In the genomic region with DNA sequence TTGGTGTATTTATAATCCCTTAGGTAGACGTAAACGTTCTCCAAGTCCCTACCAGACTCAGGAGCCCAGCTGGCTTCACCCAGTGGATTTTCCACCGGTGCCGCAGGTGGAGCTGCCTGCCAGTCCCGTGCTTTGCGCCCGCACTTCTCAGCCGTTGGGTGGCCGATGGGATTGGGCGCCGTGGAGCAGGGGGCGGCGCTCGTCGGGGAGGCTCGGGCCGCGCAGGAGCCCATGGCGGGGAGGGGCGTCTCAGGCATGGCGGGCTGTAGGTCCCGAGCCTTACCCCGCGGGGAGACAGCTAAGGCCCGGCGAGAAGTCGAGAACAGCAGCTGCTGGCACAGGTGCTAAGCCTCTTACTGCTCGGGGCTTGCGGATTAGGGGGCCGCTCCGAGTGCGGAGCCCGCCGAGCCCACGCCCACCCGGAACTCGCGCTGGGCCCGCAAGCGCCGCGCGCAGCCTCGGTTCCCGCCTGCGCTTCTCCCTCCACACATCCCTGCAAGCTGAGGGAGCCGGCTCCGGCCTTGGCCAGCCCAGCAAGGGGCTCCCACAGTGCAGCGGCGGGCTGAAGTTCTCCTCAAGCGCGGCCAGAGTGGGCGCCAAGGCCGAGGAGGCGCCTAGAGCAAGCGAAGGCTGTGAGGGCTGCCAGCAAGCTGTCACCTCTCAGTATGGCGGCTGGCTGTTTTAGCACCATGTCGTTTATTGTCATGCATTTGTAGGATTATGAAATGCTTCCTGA, we compare ENCODE assay signal across 8 cellular contexts. TPM values are rescaled to one million over a fixed set of nuclear protein-coding genes. Genes with fewer than 3 reads are reported as not detected.
DNase-seq lines count a peak whose midpoint lies in the region; ATAC-seq, FAIRE-seq and TF ChIP-seq lines count a peak whose summit lies in the region.

No MANE protein-coding gene starts in this region.

- H3K9me3 Mint-ChIP-seq in CD4-positive, CD25-positive, alpha-beta regulatory T cell, result peaks cover 0 to 17% (median 14%) of the 10 kb centered on the region in 7 donors

- H4K20me1 ChIP-seq in K562 (replicated peaks; ENCODE audit: control insufficient read depth, insufficient read depth, low read length) (no peaks in the 10 kb centered on the region), smooth muscle cell (ENCODE audit: low read depth) (no peaks in the 10 kb centered on the region)

- H3K27ac ChIP-seq in CD4-positive, CD25-positive, alpha-beta regulatory T cell (ENCODE audit: insufficient read depth, low read length, poor library complexity, severe bottlenecking), result peak overlapping the region; percentile 71
- H3K27ac ChIP-seq in K562 (ENCODE audit: extremely low read depth, low read depth, low read length) (peak overlapping the region; percentile 79), smooth muscle cell (ENCODE audit: low read depth) (no peak overlapping the region)

- H3K9me3 ChIP-seq in CD4-positive, CD25-positive, alpha-beta regulatory T cell (ENCODE audit: control insufficient read depth in 2 of 2, low read length in 2 of 2), result peaks cover 0 to 6% of the 10 kb centered on the region in 2 experiments
- peaks cover 8% of the 10 kb centered on the region for H3K9me3 ChIP-seq in K562 (replicated peaks; ENCODE audit: control insufficient read depth, insufficient read depth, low read depth, low read length)
- H3K9me3 ChIP-seq in smooth muscle cell (replicated peaks; ENCODE audit: low read depth), result no peaks in the 10 kb centered on the region

- BruUV-seq in K562 (replicated peaks; lab: Mats Ljungman, UMichigan), result TSS peak; percentile 76

- H3K4me3 ChIP-seq in CD4-positive, CD25-positive, alpha-beta regulatory T cell (ENCODE audit: low read depth, low read length), result peak overlapping the region; percentile 81
- H3K4me3 ChIP-seq in K562 (peak overlapping the region; percentile 35), smooth muscle cell (peak overlapping the region; percentile 70)

- ATAC-seq in CD4-positive, CD25-positive, alpha-beta regulatory T cell (ENCODE audit: low read depth in 2 of 2), result peak; percentile 66 to 71
- peak; percentile 47 for ATAC-seq in GM21390 (IDR thresholded peaks at IDR 0.05; ENCODE audit: unreplicated experiment)
- ATAC-seq in K562, result peak; percentile 51

- H3K36me3 ChIP-seq in CD4-positive, CD25-positive, alpha-beta regulatory T cell (ENCODE audit: control insufficient read depth, insufficient read depth, low read length), result no peaks in the 10 kb centered on the region
- H3K36me3 ChIP-seq in K562 (ENCODE audit: control insufficient read depth, insufficient read depth, low read length) (no peaks in the 10 kb centered on the region), smooth muscle cell (ENCODE audit: low read depth) (no peaks in the 10 kb centered on the region)

- 47% methylated on average over 58 of the region's 58 CpGs for WGBS in K562 (ENCODE audit: insufficient coverage, low coverage, missing lambda C conversion rate)
- 2% methylated on average over 47 of the region's 58 CpGs for WGBS in smooth muscle cell (ENCODE audit: low lambda C conversion rate)

- peaks cover 2% of the 10 kb centered on the region for H3K27me3 ChIP-seq in CD4-positive, CD25-positive, alpha-beta regulatory T cell (ENCODE audit: control insufficient read depth, insufficient read depth, low read length)
- H3K27me3 ChIP-seq in K562 (ENCODE audit: control insufficient read depth in 2 of 2, insufficient read depth in 2 of 2, low read length in 2 of 2), result no peaks in the 10 kb centered on the region
- no peaks in the 10 kb centered on the region for H3K27me3 ChIP-seq in smooth muscle cell (ENCODE audit: low read depth)

- H3K9me1 ChIP-seq in K562 (ENCODE audit: control insufficient read depth, insufficient read depth, low read length), result no peaks in the 10 kb centered on the region

- TF ChIP-seq EP300 in K562 (IDR thresholded peaks at IDR 0.05; ENCODE audit: low read length), result no peak

- H2AFZ ChIP-seq in K562 (ENCODE audit: low read depth, low read length), result peak overlapping the region; percentile 78
- peak overlapping the region; percentile 88 for H2AFZ ChIP-seq in smooth muscle cell (ENCODE audit: low read depth)

- no peak for TF ChIP-seq CTCF in K562 (IDR thresholded peaks at IDR 0.05 in 2 of 3, conservative IDR thresholded peaks at IDR 0.05 in 1 of 3; ENCODE audit: insufficient read depth in 2 of 3, low read depth in 1 of 3, low read length in 3 of 3)
- no peak for TF ChIP-seq CTCF in smooth muscle cell (IDR thresholded peaks at IDR 0.05; ENCODE audit: borderline replicate concordance, insufficient read depth, poor library complexity, severe bottlenecking)

- CTCF ChIA-PET in K562 (lab: Yijun Ruan, JAX; ENCODE audit: low intra/inter-chr PET ratio), result no interaction called here

- in situ Hi-C loops in K562 (cut with MboI), result no loop called here

- no peak for FAIRE-seq in K562 (lab: Jason Lieb, UNC)

- H3K27ac Mint-ChIP-seq in CD4-positive, CD25-positive, alpha-beta regulatory T cell, result peak overlapping the region; percentile 93 to 97 (median 95)

- H3K36me3 Mint-ChIP-seq in CD4-positive, CD25-positive, alpha-beta regulatory T cell, result peaks cover 8% of the 10 kb centered on the region

- H3K9ac ChIP-seq in K562 (ENCODE audit: insufficient read depth in 1 of 2, low read depth in 2 of 2, low read length in 2 of 2) (peak overlapping the region; percentile 59 to 89), smooth muscle cell (ENCODE audit: low read depth) (no peak overlapping the region)

- H3K4me1 Mint-ChIP-seq in CD4-positive, CD25-positive, alpha-beta regulatory T cell, result peaks cover 23 to 42% (median 29%) of the 10 kb centered on the region in 4 donors

- intact Hi-C loops in K562 (cut with micrococcal nuclease), result no loop called here

- TF ChIP-seq POLR2A in K562 (conservative IDR thresholded peaks at IDR 0.05), result peak; percentile 72

- H3K79me2 ChIP-seq in K562 (ENCODE audit: control insufficient read depth, insufficient read depth, low read length), result no peaks in the 10 kb centered on the region
- no peaks in the 10 kb centered on the region for H3K79me2 ChIP-seq in smooth muscle cell (ENCODE audit: low read depth)

- peak; percentile 63 to 85 (median 84) for DNase-seq in CD4-positive, CD25-positive, alpha-beta regulatory T cell
- peak; percentile 73 for DNase-seq in NCI-H1105 (lab: John Stamatoyannopoulos, UW)
- peak; percentile 80 for DNase-seq in UCSD-AML1 (lab: John Stamatoyannopoulos, UW; ENCODE audit: unreplicated experiment)
- peak in 3 of 4 experiments; percentile 31 to 72 (median 33) for DNase-seq in K562 (ENCODE audit: extremely low read depth in 1 of 4, low spot score in 3 of 4)
- peak; percentile 20 for DNase-seq in iPS-NIHi7 (ENCODE audit: extremely low spot score)
- DNase-seq in smooth muscle cell (lab: John Stamatoyannopoulos, UW; ENCODE audit: unreplicated experiment), result peak; percentile 60
- DNase-seq in HuH-7.5 (ENCODE audit: low spot score), result no peak

- TF ChIP-seq RAD21 in K562 (CRISPR knock-in tag; conservative IDR thresholded peaks at IDR 0.05 in 1 of 2, IDR thresholded peaks at IDR 0.05 in 1 of 2), result no peak

- peak overlapping the region; percentile 93 to 98 (median 93) for H3K4me3 Mint-ChIP-seq in CD4-positive, CD25-positive, alpha-beta regulatory T cell

- H3K4me1 ChIP-seq in CD4-positive, CD25-positive, alpha-beta regulatory T cell (ENCODE audit: control insufficient read depth, insufficient read depth, low read length, poor library complexity, severe bottlenecking), result peaks cover 20% of the 10 kb centered on the region
- H3K4me1 ChIP-seq in K562 (replicated peaks in 1 of 2; ENCODE audit: control insufficient read depth in 2 of 2, insufficient read depth in 2 of 2, low read length in 2 of 2), result peaks cover 14 to 21% of the 10 kb centered on the region in 2 experiments; a peak in 4 of 5 replicates
- peaks cover 3% of the 10 kb centered on the region for H3K4me1 ChIP-seq in smooth muscle cell (ENCODE audit: low read depth)

- POLR2A ChIA-PET in K562 (lab: Yijun Ruan, JAX), result interaction anchor here (0.9 to 3.8 kb wide), 11 partner anchors 9 to 129 kb away, joined by 3 to 28 read pairs (median 5); no protein-coding TSS in a partner anchor

- peaks cover 20% of the 10 kb centered on the region for H3K27me3 Mint-ChIP-seq in CD4-positive, CD25-positive, alpha-beta regulatory T cell

- H3F3A ChIP-seq in smooth muscle cell (ENCODE audit: low read depth), result peaks cover 5% of the 10 kb centered on the region

- H3K4me2 ChIP-seq in K562 (ENCODE audit: insufficient read depth, low read length), result peak overlapping the region; percentile 76
- peak overlapping the region; percentile 84 for H3K4me2 ChIP-seq in smooth muscle cell

TF ChIP-seq in K562, 482 proteins besides CTCF, POLR2A, EP300 and RAD21 (continues in another document):
- TF ChIP-seq, protein P1, sequence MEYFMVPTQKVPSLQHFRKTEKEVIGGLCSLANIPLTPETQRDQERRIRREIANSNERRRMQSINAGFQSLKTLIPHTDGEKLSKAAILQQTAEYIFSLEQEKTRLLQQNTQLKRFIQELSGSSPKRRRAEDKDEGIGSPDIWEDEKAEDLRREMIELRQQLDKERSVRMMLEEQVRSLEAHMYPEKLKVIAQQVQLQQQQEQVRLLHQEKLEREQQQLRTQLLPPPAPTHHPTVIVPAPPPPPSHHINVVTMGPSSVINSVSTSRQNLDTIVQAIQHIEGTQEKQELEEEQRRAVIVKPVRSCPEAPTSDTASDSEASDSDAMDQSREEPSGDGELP (CRISPR knock-in tag; IDR thresholded peaks at IDR 0.05; ENCODE audit: borderline replicate concordance), result peak; percentile 76; the same call in 1 of the 2 replicates

RNA-seq across cellular contexts. Expression of a gene that starts 57.3 kb away (rescaled TPM):
- total RNA-seq in CD4-positive, CD25-positive, alpha-beta regulatory T cell, result 23.5 TPM
- 10 to 100 TPM; 46.2 to 76.4 (median 59.4) TPM for polyA plus RNA-seq in CD4-positive, CD25-positive, alpha-beta regulatory T cell
- total RNA-seq in K562 (2011; cell fraction: chromatin; rRNA removed; ENCODE audit: low replicate concordance), result 367 and 380 TPM in 2 replicates
- 219 and 229 TPM in 2 replicates for total RNA-seq in K562 (2011; cell fraction: nucleolus; rRNA removed)
- 317 and 452 TPM in 2 replicates for total RNA-seq in K562 (2011; cell fraction: nucleoplasm; rRNA removed)
- total RNA-seq in K562 (2014; rRNA removed), result 145 and 157 TPM in 2 replicates
- 126 and 129 TPM in 2 replicates for total RNA-seq in K562 (2014; rRNA removed; fragmentation: Illumina TruSeq; extraction: Trizol)
- 141 and 156 TPM in 2 replicates for total RNA-seq in K562 (2015; rRNA removed; fragmentation: Illumina TruSeq; extraction: Trizol)
- total RNA-seq in K562 (2021), result 122 and 127 TPM in 2 replicates
- polyA plus RNA-seq in K562 (2011; rRNA removed), result 206 and 235 TPM in 2 replicates
- 186 and 195 TPM in 2 replicates for polyA plus RNA-seq in K562 (2011; cell fraction: cytosol; rRNA removed)
- 387 and 419 TPM in 2 replicates for polyA plus RNA-seq in K562 (2011; cell fraction: nucleus; rRNA removed)
- polyA plus RNA-seq in K562 (2012), result 101 and 114 TPM in 2 replicates
- 90.9 and 99.7 TPM in 2 replicates for polyA plus RNA-seq in K562 (2014; fragmentation: Illumina TruSeq; extraction: Trizol)
- 10 to 100 TPM; 37.7 to 49.6 TPM for polyA plus RNA-seq in K562 (2014; fragmentation: Nextera tagmentation; extraction: Ambion mirVana)
- polyA plus RNA-seq in K562 (2014; rRNA removed), result 118 TPM in 2 replicates
- polyA minus RNA-seq in K562 (2011; rRNA and poly(A)+ RNA removed), result 250 and 288 TPM in 2 replicates
- 93.5 and 114 TPM in 2 replicates for polyA minus RNA-seq in K562 (2011; cell fraction: cytosol; rRNA and poly(A)+ RNA removed)
- 159 and 183 TPM in 2 replicates for polyA minus RNA-seq in K562 (2011; cell fraction: nucleus; rRNA and poly(A)+ RNA removed)
- 61.6 and 63.8 TPM in 2 replicates for total RNA-seq in smooth muscle cell
- 55.5 and 62.0 TPM in 2 replicates for polyA plus RNA-seq in smooth muscle cell
